In the genomic region with DNA sequence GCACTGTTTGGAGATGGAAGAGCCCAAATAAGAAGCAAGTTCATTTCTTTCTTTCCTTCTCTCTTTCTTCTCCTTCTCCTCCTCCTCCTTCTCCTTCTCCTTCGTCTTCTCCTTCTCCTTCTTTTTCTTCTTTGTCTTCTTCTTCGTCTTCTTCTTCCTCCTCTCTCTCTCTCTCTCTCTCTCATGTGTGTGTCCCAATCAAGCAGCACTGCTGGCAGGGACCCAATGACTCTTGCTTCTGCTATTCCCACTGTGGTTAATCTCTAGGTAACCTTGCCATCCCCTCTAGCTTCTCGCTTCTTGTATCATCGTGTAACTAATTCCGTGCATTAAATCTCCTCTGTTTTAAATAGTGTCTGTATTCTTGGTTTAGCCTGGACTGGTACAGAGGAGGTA, we compare ENCODE assay signal across 11 cellular contexts. TPM values are rescaled to one million over a fixed set of nuclear protein-coding genes. Genes with fewer than 3 reads are reported as not detected.
DNase-seq lines count a peak whose midpoint lies in the region; ATAC-seq and TF ChIP-seq lines count a peak whose summit lies in the region.
"Had no signal": no experiment of that assay in that cellular context is flagged by ENCODE, and none has a peak within 500 bp of the region (broad histone marks: within the 10 kb centered on the region; RNA-seq: fewer than 3 reads in every experiment).

No MANE protein-coding gene starts in this region.

- in situ Hi-C loops in astrocyte of the cerebellum (cut with HindIII; ENCODE audit: low sequenced_read_pairs) = no loop called here

- H4K20me1 ChIP-seq in hepatocyte (ENCODE audit: insufficient read depth, poor library complexity, severe bottlenecking) = no peaks in the 10 kb centered on the region
- H4K20me1 ChIP-seq: BLaER1 had no signal

- CTCF ChIA-PET in A673 (lab: Charles Lee) = no interaction called here

- H3K4me1 ChIP-seq in A673 (ENCODE audit: insufficient read depth, low read length, poor library complexity, severe bottlenecking) = peaks cover 35% of the 10 kb centered on the region
- peaks cover 18% of the 10 kb centered on the region for H3K4me1 ChIP-seq in hepatocyte (ENCODE audit: insufficient read depth)
- H3K4me1 ChIP-seq: BLaER1 had no signal

- 75% methylated on average over 4 of the region's 5 CpGs for WGBS in hepatocyte (ENCODE audit: low lambda C conversion rate, missing lambda C conversion rate)
- WGBS in lower leg skin, 2 donors = 57 to 67% methylated on average over 4 of the region's 5 CpGs

- POLR2A ChIA-PET in A673 (lab: Charles Lee; ENCODE audit: low non-redundant PET) = no interaction called here

- intact Hi-C loops in A673 (cut with micrococcal nuclease; ENCODE audit: unreplicated experiment) = no loop called here
- intact Hi-C loops in lower leg skin (cut with DNase I; ENCODE audit: low total_unique reads) = no loop called here

- peak; percentile 20 for DNase-seq in A673 (ENCODE audit: low spot score)
- DNase-seq in HS-27A (ENCODE audit: low read depth) = peak; percentile 98
- peak; percentile 96 for DNase-seq in astrocyte of the cerebellum (ENCODE audit: low read depth)
- no peak for DNase-seq in hepatocyte (ENCODE audit: low spot score)
- DNase-seq in lower leg skin (ENCODE audit: low spot score in 2 of 2) = no peak
- no peak for DNase-seq in C1 segment of cervical spinal cord (lab: John Stamatoyannopoulos, UW)
- DNase-seq in NCI-H1417 treated with DMSO at 0.1 percent for 48 hours (lab: John Stamatoyannopoulos, UW) = no peak
- DNase-seq: activated T-cell treated with anti-CD3 and anti-CD28 coated beads for 4 hours, NCI-H345 had no signal

- no peaks in the 10 kb centered on the region for H3K9me2 ChIP-seq in hepatocyte (replicated peaks; ENCODE audit: insufficient read depth)

- H3K9me3 ChIP-seq in A673 (ENCODE audit: low read depth, low read length, poor library complexity, severe bottlenecking) (no peaks in the 10 kb centered on the region), hepatocyte (ENCODE audit: low read depth) (no peaks in the 10 kb centered on the region)
- H3K9me3 ChIP-seq: BLaER1 had no signal

- no TSS peak for BruUV-seq in A673 (replicated peaks; lab: Mats Ljungman, UMichigan)

- TF ChIP-seq POLR2A in lower leg skin (IDR thresholded peaks at IDR 0.05) = no peak

- no peak for ATAC-seq in GM21360 (IDR thresholded peaks at IDR 0.05; ENCODE audit: unreplicated experiment)

- H3K4me2 ChIP-seq in hepatocyte = no peak overlapping the region
- H3K4me2 ChIP-seq: BLaER1 had no signal

- H3K27ac ChIP-seq in A673 (ENCODE audit: low read depth, low read length, poor library complexity, severe bottlenecking) (no peak overlapping the region), hepatocyte (peak overlapping the region; percentile 0)
- H3K27ac ChIP-seq: BLaER1 had no signal

- H2AFZ ChIP-seq in hepatocyte = no peak overlapping the region

- TF ChIP-seq CTCF in A673 (conservative IDR thresholded peaks at IDR 0.05; ENCODE audit: low read depth, low read length) (no peak), astrocyte of the cerebellum (IDR thresholded peaks at IDR 0.05; ENCODE audit: low read depth, low read length, missing control alignments) (no peak), hepatocyte (IDR thresholded peaks at IDR 0.05; ENCODE audit: poor library complexity) (no peak), lower leg skin (IDR thresholded peaks at IDR 0.05) (no peak)

- H3K27me3 ChIP-seq in A673 (replicated peaks; ENCODE audit: insufficient read depth, low read depth, low read length, poor library complexity) (no peaks in the 10 kb centered on the region), hepatocyte (no peaks in the 10 kb centered on the region)
- H3K27me3 ChIP-seq: BLaER1 had no signal

- H3K79me2 ChIP-seq in hepatocyte = no peaks in the 10 kb centered on the region

- H3K36me3 ChIP-seq in A673 (ENCODE audit: insufficient read depth, low read length, poor library complexity, severe bottlenecking) (no peaks in the 10 kb centered on the region), hepatocyte (replicated peaks; ENCODE audit: insufficient read depth, low read depth) (no peaks in the 10 kb centered on the region)
- H3K36me3 ChIP-seq: BLaER1 had no signal

- H3K4me3 ChIP-seq in A673 (ENCODE audit: low read depth, low read length, poor library complexity, severe bottlenecking) = no peak overlapping the region
- H3K4me3 ChIP-seq in astrocyte of the cerebellum (ENCODE audit: low read depth, low read length) = no peak overlapping the region
- no peak overlapping the region for H3K4me3 ChIP-seq in hepatocyte
- H3K4me3 ChIP-seq in lower leg skin (ENCODE audit: low read depth, poor library complexity, severe bottlenecking) = no peak overlapping the region
- H3K4me3 ChIP-seq: BLaER1 had no signal

RNA-seq across cellular contexts. Expression of gene ZNF280D, which starts 26.1 kb away (rescaled TPM):
- total RNA-seq in A673 (2021) = 42.9 and 44.1 TPM in 2 replicates
- total RNA-seq in hepatocyte = 0.87 and 1.7 TPM in 2 replicates
- 0.54 TPM in 1 of 2 replicates, not detected in the other for polyA plus RNA-seq in hepatocyte
- 10 to 100 TPM; 22.8 to 30.8 (median 25.9) TPM for total RNA-seq in lower leg skin

Comparison
In these comparisons a context has a peak if more than half of its experiments do, and no peak if none do; other contexts are left out.
1. DNase-seq: peak in A673 (single experiment), HS-27A (single experiment) and astrocyte of the cerebellum (single experiment); none in hepatocyte (single experiment), lower leg skin (0 of 2), C1 segment of cervical spinal cord (0 of 14) and NCI-H1417 treated with DMSO at 0.1 percent for 48 hours (single experiment).